Comparison of ENCODE assay signal across 11 cellular contexts in genomic region chr12:15152864-15153263, GRCh38.
DNase-seq lines count a peak whose midpoint lies in the region; ATAC-seq and TF ChIP-seq lines count a peak whose summit lies in the region.
"Had no signal": no experiment of that assay in that cellular context is flagged by ENCODE, and none has a peak within 500 bp of the region (broad histone marks: within the 10 kb centered on the region; RNA-seq: fewer than 3 reads in every experiment).

No MANE protein-coding gene starts in this region.

- TF ChIP-seq CTCF in breast epithelium (IDR thresholded peaks at IDR 0.05) = no peak
- TF ChIP-seq CTCF in right atrium auricular region (IDR thresholded peaks at IDR 0.05) = no peak
- no peak for TF ChIP-seq CTCF in spleen (IDR thresholded peaks at IDR 0.05 in 8 of 11, conservative IDR thresholded peaks at IDR 0.05 in 3 of 11)
- no peak for TF ChIP-seq CTCF in neural progenitor cell (IDR thresholded peaks at IDR 0.05)

- no peak overlapping the region for H3K4me2 ChIP-seq in neural progenitor cell

- no peak for ATAC-seq in activated T-cell treated with anti-CD3 and anti-CD28 coated beads, Interleukin-2, amount 50 U/mL, for 4 hours
- ATAC-seq: activated CD8-positive, alpha-beta T cell treated with anti-CD3 and anti-CD28 coated beads, Interleukin-2, amount 10 ng/mL, durations not matched to agents 7 days and 5 days had no signal

- intact Hi-C loops in breast epithelium (cut with DNase I; ENCODE audit: low total_unique reads) (loop anchor here (10.0 kb wide), 1 partner anchor 52 kb away; no protein-coding TSS in a partner anchor), spleen (cut with DNase I; ENCODE audit: low total_unique reads) (loop anchor here (10.0 kb wide), 1 partner anchor 72 kb away; the partner anchor contains the start of gene RERG)

- H3K36me3 Mint-ChIP-seq in neural progenitor cell = no peaks in the 10 kb centered on the region
- no peaks in the 10 kb centered on the region for H3K36me3 Mint-ChIP-seq in activated T-cell treated with anti-CD3 and anti-CD28 coated beads, Interleukin-2, amount 50 U/mL, for 4 hours (ENCODE audit: insufficient read depth)

- no peak overlapping the region for H3K4me3 Mint-ChIP-seq in neural progenitor cell
- H3K4me3 Mint-ChIP-seq in activated T-cell treated with anti-CD3 and anti-CD28 coated beads, Interleukin-2, amount 50 U/mL, for 4 hours = no peak overlapping the region
- H3K4me3 Mint-ChIP-seq: activated CD8-positive, alpha-beta T cell treated with anti-CD3 and anti-CD28 coated beads, Interleukin-2, amount 10 ng/mL, durations not matched to agents 7 days and 5 days had no signal

- peak overlapping the region; percentile 74 to 79 for H3K27ac ChIP-seq in breast epithelium
- H3K27ac ChIP-seq in right atrium auricular region = peak overlapping the region; percentile 52 to 69
- peak overlapping the region in 5 of 8 donors; percentile 3 to 60 (median 42) for H3K27ac ChIP-seq in spleen
- no peak overlapping the region for H3K27ac ChIP-seq in neural progenitor cell

- H2AFZ ChIP-seq in neural progenitor cell (replicated peaks) = no peak overlapping the region

- 50 to 84% (median 72%) methylated on average over 2 of the region's 2 CpGs for WGBS in spleen, 5 donors

- TF ChIP-seq POLR2A in breast epithelium (IDR thresholded peaks at IDR 0.05) = no peak
- TF ChIP-seq POLR2A in spleen (IDR thresholded peaks at IDR 0.05) = no peak

- H3K9me3 ChIP-seq in breast epithelium (no peaks in the 10 kb centered on the region), right atrium auricular region (no peaks in the 10 kb centered on the region), spleen (no peaks in the 10 kb centered on the region), neural progenitor cell (ENCODE audit: low read depth) (no peaks in the 10 kb centered on the region)

- H3K36me3 ChIP-seq in breast epithelium (no peaks in the 10 kb centered on the region), right atrium auricular region (no peaks in the 10 kb centered on the region), spleen (no peaks in the 10 kb centered on the region), neural progenitor cell (no peaks in the 10 kb centered on the region)

- no peaks in the 10 kb centered on the region for H4K20me1 ChIP-seq in neural progenitor cell (ENCODE audit: low read depth)

- H3K4me1 Mint-ChIP-seq in neural progenitor cell = no peaks in the 10 kb centered on the region
- no peaks in the 10 kb centered on the region for H3K4me1 Mint-ChIP-seq in activated T-cell treated with anti-CD3 and anti-CD28 coated beads, Interleukin-2, amount 50 U/mL, for 4 hours (ENCODE audit: low read depth)

- H3K27me3 ChIP-seq in breast epithelium (no peaks in the 10 kb centered on the region), right atrium auricular region (no peaks in the 10 kb centered on the region), spleen (replicated peaks in 1 of 7) (no peaks in the 10 kb centered on the region), neural progenitor cell (no peaks in the 10 kb centered on the region)

- no peaks in the 10 kb centered on the region for H3F3A ChIP-seq in neural progenitor cell (ENCODE audit: low read depth)

- H3K27me3 Mint-ChIP-seq in neural progenitor cell (ENCODE audit: insufficient read depth, low read depth) = peaks cover 2% of the 10 kb centered on the region
- H3K27me3 Mint-ChIP-seq in activated T-cell treated with anti-CD3 and anti-CD28 coated beads, Interleukin-2, amount 50 U/mL, for 4 hours (ENCODE audit: low read depth) = peaks cover 4% of the 10 kb centered on the region

- no peaks in the 10 kb centered on the region for H3K9me3 Mint-ChIP-seq in neural progenitor cell
- no peaks in the 10 kb centered on the region for H3K9me3 Mint-ChIP-seq in activated T-cell treated with anti-CD3 and anti-CD28 coated beads, Interleukin-2, amount 50 U/mL, for 4 hours

- H3K27ac Mint-ChIP-seq in neural progenitor cell = no peak overlapping the region
- H3K27ac Mint-ChIP-seq: activated CD8-positive, alpha-beta T cell treated with anti-CD3 and anti-CD28 coated beads, Interleukin-2, amount 10 ng/mL, durations not matched to agents 7 days and 5 days had no signal

- H3K9ac ChIP-seq in neural progenitor cell = no peak overlapping the region

- no peaks in the 10 kb centered on the region for H3K79me2 ChIP-seq in neural progenitor cell (ENCODE audit: low read depth)

- peak; percentile 78 for DNase-seq in H4 (ENCODE audit: low spot score)
- DNase-seq in breast epithelium (ENCODE audit: low spot score in 2 of 2) = no peak
- DNase-seq in right atrium auricular region (ENCODE audit: low spot score) = no peak
- DNase-seq in spleen = no peak
- DNase-seq in amygdala (lab: John Stamatoyannopoulos, UW) = no peak
- no peak for DNase-seq in NCI-H2107 treated with DMSO at 0.1 percent for 48 hours (lab: John Stamatoyannopoulos, UW; ENCODE audit: unreplicated experiment)
- DNase-seq in neural progenitor cell (ENCODE audit: low spot score) = no peak
- DNase-seq in activated T-cell treated with anti-CD3 and anti-CD28 coated beads, Interleukin-2, amount 50 U/mL, for 4 hours = no peak
- DNase-seq: activated CD8-positive, alpha-beta T cell treated with anti-CD3 and anti-CD28 coated beads, Interleukin-2, amount 10 ng/mL, durations not matched to agents 7 days and 5 days; COR-L47; NCI-H524 treated with DMSO at 0.1 percent for 48 hours had no signal

- H3K4me1 ChIP-seq in breast epithelium (peaks cover 11 to 13% of the 10 kb centered on the region in 2 donors), right atrium auricular region (peaks cover 0 to 19% of the 10 kb centered on the region in 2 donors), spleen (peaks cover 0 to 38% (median 22%) of the 10 kb centered on the region in 6 donors), neural progenitor cell (no peaks in the 10 kb centered on the region)

- H3K4me3 ChIP-seq in breast epithelium = no peak overlapping the region
- H3K4me3 ChIP-seq in right atrium auricular region = no peak overlapping the region
- H3K4me3 ChIP-seq in spleen = no peak overlapping the region
- H3K4me3 ChIP-seq in neural progenitor cell = no peak overlapping the region
